8 cellular contexts compared by ENCODE assay signal in genomic region chr5:40834391-40834848, GRCh38. TPM values are rescaled to one million over a fixed set of nuclear protein-coding genes. Genes with fewer than 3 reads are reported as not detected.
DNase-seq lines count a peak whose midpoint lies in the region; ATAC-seq and TF ChIP-seq lines count a peak whose summit lies in the region.

No MANE protein-coding gene starts in this region.

- no peaks in the 10 kb centered on the region for H3K9me2 ChIP-seq in neural cell (ENCODE audit: insufficient read depth, low read length)

- H3K36me3 ChIP-seq in endocrine pancreas (ENCODE audit: control insufficient read depth, insufficient read depth, low read length) (peaks cover 2% of the 10 kb centered on the region), neural cell (ENCODE audit: insufficient read depth, low read length) (peaks cover 6% of the 10 kb centered on the region)

- DNase-seq in AG04450 (ENCODE audit: low read depth, low spot score) = no peak
- DNase-seq in HL-60 (ENCODE audit: low read depth in 1 of 2, low spot score in 1 of 2) = peak in 1 of 2 experiments; percentile 25
- peak; percentile 85 for DNase-seq in activated CD4-positive, alpha-beta T cell treated with anti-CD3 and anti-CD28 coated beads, Interleukin-2, amount 10 ng/mL, durations not matched to agents 24 days and 14 days
- no peak for DNase-seq in cortex of kidney (lab: John Stamatoyannopoulos, UW)

- H3K27ac ChIP-seq in AG04450 (ENCODE audit: low read depth, low read length) = peak overlapping the region; percentile 80
- H3K27ac ChIP-seq in HL-60 (replicated peaks) = peak overlapping the region; percentile 95
- H3K27ac ChIP-seq in neural cell (ENCODE audit: low read length) = peak overlapping the region; percentile 89

- intact Hi-C loops in activated CD4-positive, alpha-beta T cell treated with anti-CD3 and anti-CD28 coated beads, Interleukin-2, amount 10 ng/mL, durations not matched to agents 24 days and 14 days (cut with micrococcal nuclease) = loop anchor here (2.0 to 10.0 kb wide), 5 partner anchors 156 to 1620 kb away; partner anchors contain the start of genes FYB1, PTGER4 and RIMOC1

- no peak for TF ChIP-seq EP300 in neural cell (conservative IDR thresholded peaks at IDR 0.05; ENCODE audit: poor library complexity, severe bottlenecking)

- H4K20me1 ChIP-seq in neural cell (ENCODE audit: insufficient read depth) = peaks cover 4% of the 10 kb centered on the region

- H3K4me3 Mint-ChIP-seq in activated CD4-positive, alpha-beta T cell treated with anti-CD3 and anti-CD28 coated beads, Interleukin-2, amount 10 ng/mL, durations not matched to agents 24 days and 14 days = peak overlapping the region; percentile 97

- peaks cover 46% of the 10 kb centered on the region for H3K4me1 Mint-ChIP-seq in activated CD4-positive, alpha-beta T cell treated with anti-CD3 and anti-CD28 coated beads, Interleukin-2, amount 10 ng/mL, durations not matched to agents 24 days and 14 days

- H3K79me2 ChIP-seq in neural cell (replicated peaks; ENCODE audit: insufficient read depth, low read length) = peaks cover 24% of the 10 kb centered on the region

- POLR2A ChIA-PET in AG04450 (lab: Yijun Ruan, JAX) = interaction anchor here (1.0 to 2.0 kb wide), 2 partner anchors 26 to 65 kb away, joined by 3 to 4 read pairs; no protein-coding TSS in a partner anchor

- H3K9ac ChIP-seq in endocrine pancreas (ENCODE audit: control insufficient read depth, insufficient read depth, low read length) = peak overlapping the region; percentile 93
- H3K9ac ChIP-seq in neural cell (ENCODE audit: low read length) = peak overlapping the region; percentile 91

- H3K9me3 ChIP-seq in AG04450 (ENCODE audit: control insufficient read depth, insufficient read depth, low read length) = no peaks in the 10 kb centered on the region; the same call in 1 of the 2 replicates
- no peaks in the 10 kb centered on the region for H3K9me3 ChIP-seq in endocrine pancreas (ENCODE audit: control insufficient read depth, low read length)
- no peaks in the 10 kb centered on the region for H3K9me3 ChIP-seq in neural cell (ENCODE audit: low read length)

- H2AFZ ChIP-seq in neural cell (ENCODE audit: low read depth, low read length) = peak overlapping the region; percentile 81

- H3K9me3 Mint-ChIP-seq in activated CD4-positive, alpha-beta T cell treated with anti-CD3 and anti-CD28 coated beads, Interleukin-2, amount 10 ng/mL, durations not matched to agents 24 days and 14 days = no peaks in the 10 kb centered on the region

- no peak for ATAC-seq in GM18498 (IDR thresholded peaks at IDR 0.05; ENCODE audit: unreplicated experiment)
- ATAC-seq in HG03378 (IDR thresholded peaks at IDR 0.05; ENCODE audit: unreplicated experiment) = no peak

- H3K4me3 ChIP-seq in AG04450 (ENCODE audit: low read depth, low read length) (peak overlapping the region; percentile 98), HL-60 (replicated peaks; ENCODE audit: insufficient read depth, low read length) (peak overlapping the region; percentile 82), endocrine pancreas (ENCODE audit: control insufficient read depth, insufficient read depth, low read length) (peak overlapping the region; percentile 98), neural cell (ENCODE audit: low read length) (peak overlapping the region; percentile 90)

- CTCF ChIA-PET in AG04450 (lab: Charles Lee) = interaction anchor here (1.0 kb wide), 1 partner anchor 35 kb away, joined by 5 read pairs; no protein-coding TSS in a partner anchor

- TF ChIP-seq RAD21 in neural cell (conservative IDR thresholded peaks at IDR 0.05) = no peak

- no peaks in the 10 kb centered on the region for H3F3A ChIP-seq in neural cell (ENCODE audit: insufficient read depth, low read length, poor library complexity, severe bottlenecking)

- H3K4me1 ChIP-seq in endocrine pancreas (ENCODE audit: control insufficient read depth, insufficient read depth, low read length) = peaks cover 6% of the 10 kb centered on the region

- TF ChIP-seq CTCF in AG04450 (IDR thresholded peaks at IDR 0.05; ENCODE audit: low read depth, low read length) (no peak), HL-60 (IDR thresholded peaks at IDR 0.05; ENCODE audit: insufficient read depth, low read length) (no peak), neural cell (IDR thresholded peaks at IDR 0.05; ENCODE audit: poor library complexity, severe bottlenecking) (no peak)

- peaks cover 56% of the 10 kb centered on the region for H3K36me3 Mint-ChIP-seq in activated CD4-positive, alpha-beta T cell treated with anti-CD3 and anti-CD28 coated beads, Interleukin-2, amount 10 ng/mL, durations not matched to agents 24 days and 14 days (ENCODE audit: low read depth)

- peak overlapping the region; percentile 99 for H3K27ac Mint-ChIP-seq in activated CD4-positive, alpha-beta T cell treated with anti-CD3 and anti-CD28 coated beads, Interleukin-2, amount 10 ng/mL, durations not matched to agents 24 days and 14 days

- H3K27me3 ChIP-seq in AG04450 (ENCODE audit: control insufficient read depth, insufficient read depth, low read length) (no peaks in the 10 kb centered on the region), HL-60 (ENCODE audit: insufficient read depth, poor library complexity, severe bottlenecking) (no peaks in the 10 kb centered on the region), endocrine pancreas (ENCODE audit: control insufficient read depth, insufficient read depth, low read length) (no peaks in the 10 kb centered on the region), neural cell (ENCODE audit: insufficient read depth, low read depth, low read length) (no peaks in the 10 kb centered on the region)

- peak overlapping the region; percentile 94 for H3K4me2 ChIP-seq in neural cell (ENCODE audit: low read length)

- no peaks in the 10 kb centered on the region for H3K27me3 Mint-ChIP-seq in activated CD4-positive, alpha-beta T cell treated with anti-CD3 and anti-CD28 coated beads, Interleukin-2, amount 10 ng/mL, durations not matched to agents 24 days and 14 days

TF ChIP-seq in neural cell, 6 proteins besides CTCF, POLR2A, EP300 and RAD21:
- TF ChIP-seq TAF1 (IDR thresholded peaks at IDR 0.05; ENCODE audit: low read depth) (no peak), SMC3 (conservative IDR thresholded peaks at IDR 0.05; ENCODE audit: poor library complexity) (no peak), POLR2AphosphoS5 (IDR thresholded peaks at IDR 0.05) (no peak), EZH2 (IDR thresholded peaks at IDR 0.05; ENCODE audit: borderline replicate concordance, insufficient read depth, low read length, poor library complexity, severe bottlenecking) (no peak), MXI1 (conservative IDR thresholded peaks at IDR 0.05; ENCODE audit: poor library complexity, severe bottlenecking) (no peak), REST (IDR thresholded peaks at IDR 0.05; ENCODE audit: borderline replicate concordance) (no peak)

RNA-seq across cellular contexts. Expression of gene RPL37, which starts 0.6 kb away (rescaled TPM):
- polyA plus RNA-seq in AG04450 (2011; rRNA removed) = 4,632 and 5,076 TPM in 2 replicates
- 759 and 826 TPM in 2 replicates for polyA minus RNA-seq in AG04450 (2011; rRNA and poly(A)+ RNA removed)
- total RNA-seq in activated CD4-positive, alpha-beta T cell treated with anti-CD3 and anti-CD28 coated beads, Interleukin-2, amount 10 ng/mL, durations not matched to agents 24 days and 14 days = 1,546 and 1,565 TPM in 2 replicates
- polyA plus RNA-seq in neural cell = 107 and 110 TPM in 2 replicates
- polyA minus RNA-seq in neural cell = 111 and 115 TPM in 2 replicates

RNA-seq across cellular contexts. Expression of gene CARD6, which starts 6.7 kb away (rescaled TPM):
- polyA plus RNA-seq in AG04450 (2011; rRNA removed) (3.2 and 4.2 TPM in 2 replicates), neural cell (0.06 TPM in 1 of 2 replicates, not detected in the other)
- polyA minus RNA-seq in AG04450 (2011; rRNA and poly(A)+ RNA removed) = 4.0 and 5.0 TPM in 2 replicates
- 1.7 and 1.8 TPM in 2 replicates for total RNA-seq in activated CD4-positive, alpha-beta T cell treated with anti-CD3 and anti-CD28 coated beads, Interleukin-2, amount 10 ng/mL, durations not matched to agents 24 days and 14 days
- 0.12 TPM in 1 of 2 replicates, not detected in the other for polyA minus RNA-seq in neural cell

RNA-seq across cellular contexts. Expression of gene PRKAA1, which starts 36.2 kb away (rescaled TPM):
- polyA plus RNA-seq in AG04450 (2011; rRNA removed) (79.1 and 107 TPM in 2 replicates), neural cell (58.0 and 66.9 TPM in 2 replicates)
- polyA minus RNA-seq in AG04450 (2011; rRNA and poly(A)+ RNA removed) = 59.5 and 75.8 TPM in 2 replicates
- total RNA-seq in activated CD4-positive, alpha-beta T cell treated with anti-CD3 and anti-CD28 coated beads, Interleukin-2, amount 10 ng/mL, durations not matched to agents 24 days and 14 days = 44.8 and 49.1 TPM in 2 replicates
- 96.9 and 100 TPM in 2 replicates for polyA minus RNA-seq in neural cell

Comparison
In these comparisons a context has a peak if more than half of its experiments do, and no peak if none do; other contexts are left out.
1. RNA of gene RPL37, which starts 0.6 kb away (polyA plus RNA-seq): 4,632 to 5,076 TPM in AG04450; 107 to 110 TPM in neural cell; every median in the first group is over 10 times any median in the second.
2. Peak in every context shown above with its lines, with median percentiles within 50 percentile points of each other: H3K27ac ChIP-seq and H3K4me3 ChIP-seq.